ENCODE assay signal across 8 cellular contexts in the genomic region with DNA sequence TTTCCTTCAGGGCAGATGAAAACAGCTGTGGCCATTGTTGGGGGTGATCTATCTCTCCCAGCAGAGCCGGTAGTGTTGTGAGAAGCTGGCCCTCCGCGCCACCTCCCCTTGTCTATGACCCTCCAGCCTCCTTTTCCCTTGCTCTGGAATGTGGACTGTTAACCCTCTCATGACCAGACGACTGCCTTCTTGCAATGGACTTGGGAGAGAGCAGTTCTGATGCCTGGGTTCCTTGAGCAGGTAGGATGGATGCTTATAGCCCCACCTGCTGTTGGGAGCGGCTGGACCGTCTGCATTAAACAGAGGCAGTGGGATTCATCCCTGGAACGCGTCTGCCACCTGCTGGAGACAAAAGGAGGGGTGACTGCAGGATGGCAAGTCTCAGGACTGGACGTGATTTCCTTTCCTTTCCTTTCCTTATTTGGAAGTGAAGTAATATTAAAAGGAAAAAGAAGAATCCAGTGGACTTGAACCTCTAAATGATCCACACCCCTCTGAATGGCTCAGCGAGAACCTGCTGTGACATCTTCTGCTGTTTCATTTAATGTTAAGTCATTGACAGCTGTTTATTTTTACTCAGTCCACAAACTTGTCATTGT. TPM values are rescaled to one million over a fixed set of nuclear protein-coding genes. Genes with fewer than 3 reads are reported as not detected.
DNase-seq lines count a peak whose midpoint lies in the region; ATAC-seq and TF ChIP-seq lines count a peak whose summit lies in the region.

No MANE protein-coding gene starts in this region.

- TF ChIP-seq POLR2A in breast epithelium (IDR thresholded peaks at IDR 0.05): no peak

- no peak overlapping the region for H3K4me3 ChIP-seq in HFF-Myc (replicated peaks; ENCODE audit: low read depth, low read length)
- H3K4me3 ChIP-seq in breast epithelium: no peak overlapping the region

- peaks cover 0 to 34% of the 10 kb centered on the region in 2 donors for H3K27me3 ChIP-seq in breast epithelium

- no peaks in the 10 kb centered on the region for H3K4me1 ChIP-seq in breast epithelium

- intact Hi-C loops in breast epithelium (cut with DNase I; ENCODE audit: low total_unique reads): no loop called here

- H3K36me3 ChIP-seq in breast epithelium: no peaks in the 10 kb centered on the region

- no peak for ATAC-seq in HG03442 (IDR thresholded peaks at IDR 0.05; ENCODE audit: unreplicated experiment)

- H3K27ac ChIP-seq in C4-2B: no peak overlapping the region
- H3K27ac ChIP-seq in VCaP: no peak overlapping the region
- H3K27ac ChIP-seq in breast epithelium: no peak overlapping the region

- TF ChIP-seq CTCF in C4-2B (conservative IDR thresholded peaks at IDR 0.05) (peak; percentile 100), HFF-Myc (IDR thresholded peaks at IDR 0.05; ENCODE audit: low read depth, low read length, missing control alignments) (peak; percentile 100), VCaP (conservative IDR thresholded peaks at IDR 0.05) (peak; percentile 100), breast epithelium (IDR thresholded peaks at IDR 0.05) (peak; percentile 83 to 99 (median 99))

- H3K9me3 ChIP-seq in breast epithelium: no peaks in the 10 kb centered on the region

- DNase-seq in HFF-Myc (ENCODE audit: extremely low read depth, low read depth): peak; percentile 82
- DNase-seq in NCI-H2196 treated with DMSO at 0.1 percent for 48 hours (lab: John Stamatoyannopoulos, UW; ENCODE audit: unreplicated experiment): peak; percentile 70
- peak; percentile 92 to 93 for DNase-seq in breast epithelium (ENCODE audit: low spot score in 2 of 2)
- peak; percentile 91 for DNase-seq in iPS-NIHi7 (ENCODE audit: extremely low spot score)
- peak; percentile 89 for DNase-seq in stimulated activated CD4-positive, alpha-beta T cell treated with anti-CD3 and anti-CD28 coated beads, Interleukin-12 subunit alpha, Interleukin-12 subunit beta, amount 100 ng/mL, for 4 hours

RNA-seq across cellular contexts. Expression of gene SOST, which starts 1.8 kb away (rescaled TPM):
- not detected for total RNA-seq in breast epithelium

RNA-seq across cellular contexts. Expression of gene DUSP3, which starts 18.4 kb away (rescaled TPM):
- total RNA-seq in breast epithelium: 10 to 100 TPM; 51.5 to 74.9 (median 62.6) TPM

RNA-seq across cellular contexts. Expression of gene CFAP97D1, which starts 19.9 kb away (rescaled TPM):
- under 1 TPM in 1 of 3 donors, not detected in 2; 0.16 TPM for total RNA-seq in breast epithelium
